In genomic region chr4:75722417-75722816, GRCh38 we compare ENCODE assay signal across 1 cellular context.
TF ChIP-seq lines count a peak whose summit lies in the region.

No MANE protein-coding gene starts in this region.

TF ChIP-seq in A549, 52 proteins besides CTCF, POLR2A, EP300 and RAD21 (continued from another document):
- TF ChIP-seq HEYL (CRISPR knock-in tag; IDR thresholded peaks at IDR 0.05) (no peak), BCL3 (IDR thresholded peaks at IDR 0.05) (no peak), TP53 (CRISPR knock-in tag; IDR thresholded peaks at IDR 0.05) (no peak), ZNF302 (CRISPR knock-in tag; IDR thresholded peaks at IDR 0.05) (no peak), KDM5A (IDR thresholded peaks at IDR 0.05) (no peak), MAX (IDR thresholded peaks at IDR 0.05) (no peak), HMGXB4 (CRISPR knock-in tag; IDR thresholded peaks at IDR 0.05; ENCODE audit: borderline replicate concordance) (no peak), CBX8 (IDR thresholded peaks at IDR 0.05) (no peak), PHF8 (IDR thresholded peaks at IDR 0.05; ENCODE audit: borderline replicate concordance, low read depth) (no peak), E2F6 (IDR thresholded peaks at IDR 0.05; ENCODE audit: borderline replicate concordance, low read depth) (no peak), ELK1 (IDR thresholded peaks at IDR 0.05; ENCODE audit: low read depth, low read length) (no peak)
